10 cellular contexts compared by ENCODE assay signal in genomic region chr3:130896101-130896500, GRCh38. TPM values are rescaled to one million over a fixed set of nuclear protein-coding genes. Genes with fewer than 3 reads are reported as not detected.
A peak's percentile ranks its signal among the peaks of the same experiment; 100 is the strongest.
DNase-seq lines count a peak whose midpoint lies in the region; ATAC-seq, FAIRE-seq and TF ChIP-seq lines count a peak whose summit lies in the region.
"Had no signal": no experiment of that assay in that cellular context is flagged by ENCODE, and none has a peak within 500 bp of the region (broad histone marks: within the 10 kb centered on the region; RNA-seq: fewer than 3 reads in every experiment).

No MANE protein-coding gene starts in this region.

- no peak overlapping the region for H3K27ac ChIP-seq in OCI-LY3 (ENCODE audit: low read length)
- no peak overlapping the region for H3K27ac ChIP-seq in brain microvascular endothelial cell
- H3K27ac ChIP-seq in MM.1S (ENCODE audit: low read length), result no peak overlapping the region
- H3K27ac ChIP-seq: lower lobe of right lung had no signal

- no peaks in the 10 kb centered on the region for H3F3A ChIP-seq in MM.1S (ENCODE audit: insufficient read depth, low read length)

- H3K4me2 ChIP-seq in OCI-LY3 (ENCODE audit: low read length), result peak overlapping the region; percentile 99
- H3K4me2 ChIP-seq in MM.1S (ENCODE audit: low read depth, low read length), result no peak overlapping the region

- H4K20me1 ChIP-seq in OCI-LY3 (ENCODE audit: insufficient read depth, low read length) (peaks cover 28% of the 10 kb centered on the region), MM.1S (ENCODE audit: insufficient read depth, low read length) (peaks cover 4% of the 10 kb centered on the region; the same call in 1 of the 2 replicates)

- H3K27ac Mint-ChIP-seq in neural crest cell (ENCODE audit: unreplicated experiment), result no peak overlapping the region

- no peaks in the 10 kb centered on the region for H3K36me3 Mint-ChIP-seq in neural crest cell (ENCODE audit: low read depth)

- no peaks in the 10 kb centered on the region for H3K9me3 Mint-ChIP-seq in neural crest cell

- in situ Hi-C loops in brain microvascular endothelial cell (cut with HindIII; ENCODE audit: low pct_ligation_motif_present, low sequenced_read_pairs), result no loop called here

- H3K36me3 ChIP-seq in OCI-LY3 (replicated peaks; ENCODE audit: low read depth, low read length), result no peaks in the 10 kb centered on the region
- no peaks in the 10 kb centered on the region for H3K36me3 ChIP-seq in brain microvascular endothelial cell (replicated peaks)
- H3K36me3 ChIP-seq in MM.1S (replicated peaks; ENCODE audit: insufficient read depth, low read length), result no peaks in the 10 kb centered on the region
- H3K36me3 ChIP-seq: lower lobe of right lung had no signal

- peaks cover 43% of the 10 kb centered on the region for H3K4me1 Mint-ChIP-seq in neural crest cell

- DNase-seq in activated CD4-positive, CD25-positive, alpha-beta regulatory T cell (lab: John Stamatoyannopoulos, UW), result no peak
- DNase-seq in brain microvascular endothelial cell, result peak; percentile 12
- no peak for DNase-seq in neural crest cell (ENCODE audit: low read depth, low spot score)
- DNase-seq in HuH-7.5 (ENCODE audit: low spot score), result no peak
- no peak for DNase-seq in HTR-8/SVneo (ENCODE audit: insufficient read length, low spot score)
- DNase-seq in MM.1S, result no peak
- DNase-seq: lower lobe of right lung had no signal

- H3K4me3 Mint-ChIP-seq in neural crest cell, result peak overlapping the region; percentile 97

- no peaks in the 10 kb centered on the region for H3K27me3 Mint-ChIP-seq in neural crest cell (ENCODE audit: low read depth)
- H3K27me3 Mint-ChIP-seq: B cell had no signal

- H3K9me3 ChIP-seq in OCI-LY3 (ENCODE audit: insufficient read depth, low read length) (no peaks in the 10 kb centered on the region), MM.1S (replicated peaks; ENCODE audit: insufficient read depth, low read length) (no peaks in the 10 kb centered on the region)
- H3K9me3 ChIP-seq: lower lobe of right lung had no signal

- H3K4me1 ChIP-seq in OCI-LY3 (ENCODE audit: low read length), result peaks cover 20% of the 10 kb centered on the region
- peaks cover 21% of the 10 kb centered on the region for H3K4me1 ChIP-seq in MM.1S (ENCODE audit: low read length)

- H3K4me3 ChIP-seq in OCI-LY3 (ENCODE audit: low read length) (peak overlapping the region; percentile 81; the same call in 1 of the 2 replicates), brain microvascular endothelial cell (ENCODE audit: low read depth, low read length) (peak overlapping the region; percentile 92), MM.1S (ENCODE audit: low read length) (no peak overlapping the region)

- H3K79me2 ChIP-seq in OCI-LY3 (ENCODE audit: low read length), result peaks cover 71% of the 10 kb centered on the region
- H3K79me2 ChIP-seq in MM.1S (ENCODE audit: low read length), result peaks cover 88% of the 10 kb centered on the region

- FAIRE-seq in HTR-8/SVneo (lab: Jason Lieb, UNC), result no peak

- TF ChIP-seq CTCF in OCI-LY3 (IDR thresholded peaks at IDR 0.05; ENCODE audit: low read depth, low read length), result no peak
- no peak for TF ChIP-seq CTCF in brain microvascular endothelial cell (IDR thresholded peaks at IDR 0.05; ENCODE audit: low read depth, low read length, missing control alignments)
- no peak for TF ChIP-seq CTCF in neural crest cell (conservative IDR thresholded peaks at IDR 0.05)
- no peak for TF ChIP-seq CTCF in MM.1S (IDR thresholded peaks at IDR 0.05; ENCODE audit: low read length)

- no peaks in the 10 kb centered on the region for H3K27me3 ChIP-seq in OCI-LY3 (ENCODE audit: low read depth, low read length)
- no peaks in the 10 kb centered on the region for H3K27me3 ChIP-seq in brain microvascular endothelial cell (replicated peaks)
- H3K27me3 ChIP-seq in MM.1S (replicated peaks; ENCODE audit: insufficient read depth, low read length), result no peaks in the 10 kb centered on the region

- H2AFZ ChIP-seq in OCI-LY3 (ENCODE audit: low read depth, low read length) (no peak overlapping the region), MM.1S (ENCODE audit: low read length) (no peak overlapping the region)

- H3K9ac ChIP-seq in OCI-LY3 (ENCODE audit: low read length), result no peak overlapping the region
- H3K9ac ChIP-seq in MM.1S (ENCODE audit: low read length), result no peak overlapping the region

- no peaks in the 10 kb centered on the region for H3K9me2 ChIP-seq in MM.1S (replicated peaks; ENCODE audit: insufficient read depth, low read length)

- ATAC-seq in activated CD4-positive, CD25-positive, alpha-beta regulatory T cell treated with anti-CD3 and anti-CD28 coated beads, Interleukin-2, amount 50 U/mL, for 24 hours, result peak; percentile 16 to 37
- ATAC-seq: lower lobe of right lung had no signal

RNA-seq across cellular contexts. Expression of gene ATP2C1, which starts 2.2 kb away (rescaled TPM):
- 66.8 and 73.8 TPM in 2 replicates for total RNA-seq in neural crest cell
